In genomic region chrX:47366051-47366722, GRCh38 we compare ENCODE assay signal across 8 cellular contexts. TPM values are rescaled to one million over a fixed set of nuclear protein-coding genes. Genes with fewer than 3 reads are reported as not detected.
DNase-seq lines count a peak whose midpoint lies in the region; ATAC-seq, FAIRE-seq and TF ChIP-seq lines count a peak whose summit lies in the region.

No MANE protein-coding gene starts in this region.

- FAIRE-seq in pancreas (lab: Jason Lieb, UNC), result peak; percentile 17

- H3K4me1 ChIP-seq in adipocyte (ENCODE audit: control insufficient read depth, insufficient read depth, low read length) (no peaks in the 10 kb centered on the region), cardiac muscle cell (ENCODE audit: low read depth) (no peaks in the 10 kb centered on the region), pancreas (no peaks in the 10 kb centered on the region), thymus (ENCODE audit: control insufficient read depth, insufficient read depth, low read length) (no peaks in the 10 kb centered on the region)

- H3K4me3 ChIP-seq in adipocyte (ENCODE audit: low read length) (peak overlapping the region; percentile 74), cardiac muscle cell (peak overlapping the region; percentile 36), pancreas (peak overlapping the region in 3 of 4 donors; percentile 12 to 40 (median 28)), thymus (ENCODE audit: low read length) (peak overlapping the region; percentile 56)

- WGBS in pancreas, 2 donors, result 8 to 34% methylated on average over 31 of the region's 31 CpGs
- WGBS in thymus, result 2% methylated on average over 31 of the region's 31 CpGs

- intact Hi-C loops in pancreas (cut with DNase I), result no loop called here

- H3K9ac ChIP-seq in adipocyte (ENCODE audit: low read length), result no peak overlapping the region

- TF ChIP-seq CTCF in cardiac muscle cell (IDR thresholded peaks at IDR 0.05; ENCODE audit: low read depth, low read length), result peak; percentile 2
- no peak for TF ChIP-seq CTCF in pancreas (IDR thresholded peaks at IDR 0.05)

- DNase-seq in 8988T, result peak; percentile 53
- DNase-seq in LHCN-M2 (ENCODE audit: low read depth), result peak; percentile 74
- peak; percentile 34 for DNase-seq in SKM-1 treated with dmso at 0.1 percent for 144 hours (lab: John Stamatoyannopoulos, UW; ENCODE audit: unreplicated experiment)
- peak; percentile 65 for DNase-seq in adipocyte (ENCODE audit: low read depth)
- peak; percentile 79 to 84 for DNase-seq in cardiac muscle cell (ENCODE audit: low read depth in 1 of 2, low spot score in 1 of 2)
- peak; percentile 57 to 69 (median 60) for DNase-seq in pancreas

- H3K9me3 ChIP-seq in adipocyte (ENCODE audit: control insufficient read depth, low read length) (no peaks in the 10 kb centered on the region), cardiac muscle cell (ENCODE audit: low read depth) (no peaks in the 10 kb centered on the region), pancreas (no peaks in the 10 kb centered on the region), thymus (ENCODE audit: control insufficient read depth) (no peaks in the 10 kb centered on the region)

- H3K36me3 ChIP-seq in adipocyte (ENCODE audit: control insufficient read depth, insufficient read depth, low read length, severe bottlenecking) (no peaks in the 10 kb centered on the region), cardiac muscle cell (no peaks in the 10 kb centered on the region), pancreas (no peaks in the 10 kb centered on the region), thymus (ENCODE audit: control insufficient read depth, insufficient read depth) (no peaks in the 10 kb centered on the region)

- peak overlapping the region; percentile 44 for H3K27ac ChIP-seq in cardiac muscle cell
- peak overlapping the region in 3 of 4 donors; percentile 1 to 33 (median 22) for H3K27ac ChIP-seq in pancreas
- peak overlapping the region; percentile 76 for H3K27ac ChIP-seq in thymus (ENCODE audit: low read depth)

- peak; percentile 39 for ATAC-seq in GM19043 (IDR thresholded peaks at IDR 0.05; ENCODE audit: low read depth, unreplicated experiment)
- peak; percentile 81 to 88 (median 86) for ATAC-seq in pancreas

- no peaks in the 10 kb centered on the region for H3K27me3 ChIP-seq in adipocyte (replicated peaks; ENCODE audit: control insufficient read depth, insufficient read depth, low read length)
- no peaks in the 10 kb centered on the region for H3K27me3 ChIP-seq in cardiac muscle cell
- H3K27me3 ChIP-seq in pancreas, result no peaks in the 10 kb centered on the region
- H3K27me3 ChIP-seq in thymus (ENCODE audit: control insufficient read depth, insufficient read depth), result no peaks in the 10 kb centered on the region

RNA-seq across cellular contexts. Expression of gene ZNF157, which starts 4.2 kb away (rescaled TPM):
- total RNA-seq in LHCN-M2 (2014; rRNA removed) (0.06 TPM in 1 of 2 replicates, not detected in the other), cardiac muscle cell (0.12 and 0.49 TPM in 2 replicates), pancreas (under 1 TPM in 5 of 6 donors, not detected in 1; 0.04 to 0.28 (median 0.14) TPM)
- polyA plus RNA-seq in LHCN-M2 (2012), result 0.02 TPM
- polyA plus RNA-seq in cardiac muscle cell (1.00 TPM in 1 of 2 replicates, not detected in the other), pancreas (under 1 TPM; 0.08 to 0.14 TPM), thymus (0.30 TPM)

Comparison
In these comparisons a context has a peak if more than half of its experiments do, and no peak if none do; other contexts are left out.
1. Peak in every context shown above with its lines: DNase-seq, ATAC-seq, H3K4me3 ChIP-seq and H3K27ac ChIP-seq.
2. H3K27ac ChIP-seq: peak in every context shown above with its lines; median percentile 76 in thymus; 44 in cardiac muscle cell; 22 in pancreas.